13 cellular contexts compared by ENCODE assay signal in the genomic region with DNA sequence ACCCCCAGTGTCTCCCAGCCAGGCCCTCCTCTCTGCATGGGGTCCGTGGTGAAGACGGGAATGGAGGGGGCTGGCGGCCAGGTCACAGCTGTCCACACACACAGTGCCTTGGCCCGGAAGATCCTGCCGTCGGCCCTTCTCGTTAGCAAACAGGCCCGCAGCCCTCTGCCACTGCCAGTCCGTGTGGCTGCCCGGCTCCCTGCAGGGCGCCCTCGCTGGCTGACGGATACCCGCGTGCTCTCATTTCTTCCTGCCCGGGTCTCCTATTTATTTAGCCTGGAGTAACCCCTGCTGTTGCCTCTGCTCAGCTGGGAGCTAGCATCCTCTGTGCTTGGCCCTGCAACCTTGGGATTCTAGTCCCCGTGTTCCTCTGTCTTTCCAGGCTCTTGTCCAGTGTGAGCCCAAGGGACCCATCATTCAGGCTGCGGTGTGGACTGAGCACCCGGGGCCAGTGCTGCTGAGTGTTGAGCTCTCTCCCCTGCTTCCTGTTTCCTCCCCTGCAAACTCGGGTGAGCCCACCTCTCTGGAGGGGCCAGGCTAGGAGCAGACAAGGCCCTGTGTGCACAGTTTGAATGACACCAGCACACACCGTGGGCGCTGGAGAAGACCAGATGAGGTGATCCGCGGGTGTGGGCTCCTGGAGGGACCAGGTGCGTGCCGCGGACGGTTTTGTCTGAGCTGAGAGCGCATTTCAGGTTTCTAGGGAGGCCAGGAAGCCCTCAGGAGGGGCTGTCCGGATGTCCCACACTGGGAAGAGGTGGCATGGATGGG. TPM values are rescaled to one million over a fixed set of nuclear protein-coding genes. Genes with fewer than 3 reads are reported as not detected.
A peak's percentile ranks its signal among the peaks of the same experiment; 100 is the strongest.
DNase-seq lines count a peak whose midpoint lies in the region; ATAC-seq and TF ChIP-seq lines count a peak whose summit lies in the region.
"Had no signal": no experiment of that assay in that cellular context is flagged by ENCODE, and none has a peak within 500 bp of the region (broad histone marks: within the 10 kb centered on the region; RNA-seq: fewer than 3 reads in every experiment).

No MANE protein-coding gene starts in this region.

- H3K27me3 Mint-ChIP-seq in CD14-positive monocyte (ENCODE audit: low read depth in 3 of 3) = peaks cover 14 to 37% (median 15%) of the 10 kb centered on the region in 3 donors
- H3K27me3 Mint-ChIP-seq in progenitor cell of endocrine pancreas = peaks cover 8% of the 10 kb centered on the region
- H3K27me3 Mint-ChIP-seq in Calu3 (ENCODE audit: unreplicated experiment) = peaks cover 88% of the 10 kb centered on the region

- no TSS peak for BruUV-seq in Calu3 (replicated peaks; lab: Mats Ljungman, UMichigan)

- in situ Hi-C loops in ACHN (cut with HindIII; ENCODE audit: low pct_ligation_motif_present, low pct_unique_long_range_greater_than_20kb, low sequenced_read_pairs) = loop anchor here (25.0 kb wide), 1 partner anchor 258 kb away; no protein-coding TSS in a partner anchor

- no peaks in the 10 kb centered on the region for H3K36me3 Mint-ChIP-seq in CD14-positive monocyte
- no peaks in the 10 kb centered on the region for H3K36me3 Mint-ChIP-seq in progenitor cell of endocrine pancreas (ENCODE audit: insufficient read depth)
- H3K36me3 Mint-ChIP-seq in Calu3 (ENCODE audit: insufficient read depth, unreplicated experiment) = peaks cover 4% of the 10 kb centered on the region

- H3K4me3 Mint-ChIP-seq in CD14-positive monocyte (peak overlapping the region in 1 of 2 donors; percentile 35), progenitor cell of endocrine pancreas (ENCODE audit: low read depth) (no peak overlapping the region), Calu3 (ENCODE audit: low read depth, unreplicated experiment) (no peak overlapping the region)
- H3K4me3 Mint-ChIP-seq: GM23338 had no signal

- H3K4me3 ChIP-seq in NB4 (ENCODE audit: low read depth, low read length) = peak overlapping the region; percentile 42
- H3K4me3 ChIP-seq: GM23338 had no signal

- peak; percentile 35 for TF ChIP-seq POLR2A in NB4 (IDR thresholded peaks at IDR 0.05; ENCODE audit: extremely low read depth, insufficient read length)

- H3K9me3 Mint-ChIP-seq in CD14-positive monocyte (peaks cover 0 to 2% (median 0%) of the 10 kb centered on the region in 7 donors), progenitor cell of endocrine pancreas (ENCODE audit: low read depth) (no peaks in the 10 kb centered on the region), Calu3 (ENCODE audit: low read depth, unreplicated experiment) (peaks cover 9% of the 10 kb centered on the region)

- H3K4me1 Mint-ChIP-seq in CD14-positive monocyte (peaks cover 27% of the 10 kb centered on the region), progenitor cell of endocrine pancreas (ENCODE audit: low read depth) (no peaks in the 10 kb centered on the region), Calu3 (ENCODE audit: low read depth, unreplicated experiment) (no peaks in the 10 kb centered on the region)

- intact Hi-C loops in CD14-positive monocyte (cut with micrococcal nuclease) = no loop called here
- intact Hi-C loops in Right ventricle myocardium superior (cut with DNase I) = no loop called here
- intact Hi-C loops in Calu3 (cut with micrococcal nuclease; ENCODE audit: unreplicated experiment) = no loop called here

- DNase-seq in CD14-positive monocyte (ENCODE audit: low spot score) (peak; percentile 46), NB4 (ENCODE audit: low read depth) (peak; percentile 95), Right ventricle myocardium superior (peak; percentile 71), progenitor cell of endocrine pancreas (ENCODE audit: low spot score, unreplicated experiment) (no peak), Calu3 (no peak), SKM-1 (lab: John Stamatoyannopoulos, UW; ENCODE audit: unreplicated experiment) (no peak), ACHN (no peak)
- DNase-seq: kidney glomerular epithelial cell, NCI-H1417 treated with DMSO at 0.1 percent for 48 hours had no signal

- ATAC-seq in Right ventricle myocardium superior (ENCODE audit: poor library complexity) (peak; percentile 40), HG02840 (IDR thresholded peaks at IDR 0.05; ENCODE audit: low FRiP score, unreplicated experiment) (no peak)
- ATAC-seq: GM23338 had no signal

- CTCF ChIA-PET in Calu3 (lab: Charles Lee) = no interaction called here

- TF ChIP-seq CTCF in CD14-positive monocyte (IDR thresholded peaks at IDR 0.05) (no peak), NB4 (IDR thresholded peaks at IDR 0.05; ENCODE audit: low read depth, low read length) (no peak), progenitor cell of endocrine pancreas (IDR thresholded peaks at IDR 0.05; ENCODE audit: unreplicated experiment) (no peak), Calu3 (IDR thresholded peaks at IDR 0.05; ENCODE audit: unreplicated experiment) (no peak)

- H3K27ac Mint-ChIP-seq in CD14-positive monocyte (peak overlapping the region in 1 of 7 donors; percentile 42), progenitor cell of endocrine pancreas (peak overlapping the region; percentile 34), Calu3 (ENCODE audit: unreplicated experiment) (no peak overlapping the region)
- H3K27ac Mint-ChIP-seq: GM23338 had no signal

RNA-seq across cellular contexts. Expression of a gene that starts 14.6 kb away (rescaled TPM):
- polyA plus RNA-seq in CD14-positive monocyte = not detected
- total RNA-seq in Right ventricle myocardium superior (351 TPM), progenitor cell of endocrine pancreas (107 and 116 TPM in 2 replicates), Calu3 (2022) (32.4 and 111 TPM in 2 replicates)
- total RNA-seq: GM23338, renal cortical epithelial cell had no signal
- polyA plus RNA-seq: adipose tissue, GM23338 had no signal

RNA-seq across cellular contexts. Expression of a gene that starts 43.1 kb away (rescaled TPM):
- 10 to 100 TPM in 1 of 2 donors, 1 to 10 TPM in 1; 8.7 to 10.2 TPM for polyA plus RNA-seq in CD14-positive monocyte
- total RNA-seq in Right ventricle myocardium superior = 17.5 TPM
- 46.8 and 47.0 TPM in 2 replicates for total RNA-seq in progenitor cell of endocrine pancreas
- total RNA-seq in Calu3 (2022) = 27.5 and 30.1 TPM in 2 replicates

Comparison
In these comparisons a context has a peak if more than half of its experiments do, and no peak if none do; other contexts are left out.
1. DNase-seq: peak in CD14-positive monocyte (single experiment), NB4 (single experiment) and Right ventricle myocardium superior (single experiment); none in progenitor cell of endocrine pancreas (single experiment), Calu3 (single experiment), SKM-1 (single experiment) and ACHN (single experiment).